ENCODE assay signal across 15 cellular contexts in genomic region chr12:88834226-88834625, GRCh38.
"Had no signal": no experiment of that assay in that cellular context is flagged by ENCODE, and none has a peak within 500 bp of the region (broad histone marks: within the 10 kb centered on the region; RNA-seq: fewer than 3 reads in every experiment).

No MANE protein-coding gene starts in this region.

- H3K36me3 ChIP-seq: colonic mucosa, heart right ventricle, ovary, stomach, WERI-Rb-1 had no signal

- H3K27me3 ChIP-seq: colonic mucosa, ovary, stomach had no signal

- FAIRE-seq: urothelium cell line had no signal

- H3K9me3 ChIP-seq: colonic mucosa, ovary had no signal

- H3K4me1 ChIP-seq: colonic mucosa, stomach had no signal

- H3K4me3 ChIP-seq: colonic mucosa, heart right ventricle, ovary, stomach had no signal

- DNase-seq: activated CD4-positive, alpha-beta memory T cell treated with anti-CD3 and anti-CD28 coated beads, Interleukin-2, amount 10 ng/mL, durations not matched to agents 7 days and 5 days; activated CD4-positive, alpha-beta T cell treated with anti-CD3 and anti-CD28 coated beads for 36 hours; activated gamma-delta T cell; activated T-cell treated with anti-CD3 and anti-CD28 coated beads, Interleukin-2, amount 50 U/mL, for 48 hours; colonic mucosa; heart right ventricle; islet precursor cell; left ventricle myocardium superior; mesendoderm; ovary; stimulated activated CD4-positive, alpha-beta T cell treated with anti-CD3 and anti-CD28 coated beads, Interleukin-4, amount 100 ng/mL, for 4 hours; stomach; T-helper 1 cell; WERI-Rb-1 had no signal

- H3K27ac ChIP-seq: colonic mucosa, heart right ventricle, ovary, stomach, WERI-Rb-1 had no signal
